Comparison of ENCODE assay signal across 21 cellular contexts in genomic region chr11:70713988-70714665, GRCh38.
DNase-seq lines count a peak whose midpoint lies in the region; ATAC-seq and TF ChIP-seq lines count a peak whose summit lies in the region.
"Had no signal": no experiment of that assay in that cellular context is flagged by ENCODE, and none has a peak within 500 bp of the region (broad histone marks: within the 10 kb centered on the region; RNA-seq: fewer than 3 reads in every experiment).

No MANE protein-coding gene starts in this region.

- ATAC-seq in HG02759 (IDR thresholded peaks at IDR 0.05; ENCODE audit: unreplicated experiment) (no peak), omental fat pad (ENCODE audit: low FRiP score) (no peak)
- ATAC-seq: activated T-cell treated with anti-CD3 and anti-CD28 coated beads, Interleukin-2, amount 50 U/mL, for 4 hours; HepG2 had no signal

- DNase-seq in NCI-H510A treated with DMSO at 0.1 percent for 48 hours (lab: John Stamatoyannopoulos, UW) (peak; percentile 26), NCI-H510A (lab: John Stamatoyannopoulos, UW) (no peak), NCI-H226 (peak; percentile 20), iPS DF 4.7 (ENCODE audit: extremely low read depth, low spot score) (peak; percentile 58), posterior vena cava (ENCODE audit: low spot score) (peak; percentile 41), mucosa of gallbladder (ENCODE audit: low spot score) (no peak), omental fat pad (ENCODE audit: low spot score) (no peak)
- DNase-seq: 8988T; activated CD4-positive, alpha-beta T cell treated with anti-CD3 and anti-CD28 coated beads, Interleukin-2, amount 10 ng/mL, durations not matched to agents 24 days and 14 days; activated gamma-delta T cell treated with Interleukin-2 at 50 U/mL for 16 hours; activated T-cell treated with anti-CD3 and anti-CD28 coated beads, Interleukin-2, amount 50 U/mL, for 4 hours; cerebellar nuclear complex; Kasumi-1; mammary epithelial cell; NCI-H2171; OCI-M1; sigmoid colon; stimulated activated CD4-positive, alpha-beta T cell treated with anti-CD3 and anti-CD28 coated beads, Interleukin-15, amount 100 ng/mL, for 24 hours; stimulated activated naive CD4-positive, alpha-beta T cell treated with Interleukin-2 at 50 U/mL for 16 hours had no signal

- intact Hi-C loops in posterior vena cava (cut with DNase I): no loop called here

- no peak for TF ChIP-seq CTCF in omental fat pad (IDR thresholded peaks at IDR 0.05)

Comparison
In these comparisons a context has a peak if more than half of its experiments do, and no peak if none do; other contexts are left out.
1. DNase-seq: peak in NCI-H510A treated with DMSO at 0.1 percent for 48 hours (single experiment), NCI-H226 (single experiment), iPS DF 4.7 (single experiment) and posterior vena cava (single experiment); none in NCI-H510A (single experiment), mucosa of gallbladder (single experiment) and omental fat pad (single experiment).